Comparison of ENCODE assay signal across 8 cellular contexts in the genomic region with DNA sequence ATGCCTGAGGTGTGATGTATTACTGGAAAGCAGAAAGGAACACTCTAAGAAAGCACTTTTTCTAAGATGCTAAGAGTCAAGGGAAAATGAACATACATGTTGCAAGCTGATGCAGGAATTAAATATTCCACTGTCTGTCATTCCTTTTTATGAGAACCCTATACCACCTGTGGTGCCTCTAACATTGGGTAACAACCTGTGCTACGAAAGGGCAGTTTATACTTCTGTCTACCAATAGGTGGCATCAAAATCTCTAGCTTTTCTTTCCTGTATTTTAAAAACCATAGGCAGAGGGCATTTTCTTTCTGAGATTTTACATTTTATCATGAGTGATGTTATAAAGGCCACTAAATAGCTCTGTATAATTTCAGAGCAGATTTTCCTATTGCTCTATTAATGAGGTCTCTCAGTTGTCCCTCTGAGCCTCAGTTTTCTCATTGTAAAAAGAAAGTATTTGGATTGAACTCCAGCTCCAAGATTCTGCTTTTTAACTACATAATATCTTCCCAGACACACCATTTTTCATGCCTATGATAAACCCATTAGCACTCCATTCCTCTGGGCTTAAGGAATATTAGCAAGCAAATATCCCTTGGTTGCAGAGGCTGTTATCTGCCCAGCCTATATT. TPM values are rescaled to one million over a fixed set of nuclear protein-coding genes. Genes with fewer than 3 reads are reported as not detected.
DNase-seq lines count a peak whose midpoint lies in the region; ATAC-seq and TF ChIP-seq lines count a peak whose summit lies in the region.

No MANE protein-coding gene starts in this region.

- no peak overlapping the region for H3K27ac Mint-ChIP-seq in activated T-helper 17 cell treated with anti-CD3 and anti-CD28 coated beads, Interleukin-2, amount 50 U/mL, for 72 hours

- peaks cover 4% of the 10 kb centered on the region for H3K4me1 Mint-ChIP-seq in activated T-helper 17 cell treated with anti-CD3 and anti-CD28 coated beads, Interleukin-2, amount 50 U/mL, for 72 hours

- no peak for TF ChIP-seq POLR2A in uterus (IDR thresholded peaks at IDR 0.05)

- no peaks in the 10 kb centered on the region for H3K36me3 Mint-ChIP-seq in activated T-helper 17 cell treated with anti-CD3 and anti-CD28 coated beads, Interleukin-2, amount 50 U/mL, for 72 hours (ENCODE audit: low read depth)

- H3K36me3 ChIP-seq in uterus, result no peaks in the 10 kb centered on the region

- H3K9me3 ChIP-seq in uterus, result no peaks in the 10 kb centered on the region

- DNase-seq in COR-L47 (lab: John Stamatoyannopoulos, UW) (peak; percentile 40), HT1080 (ENCODE audit: low read depth) (peak; percentile 35), RKO (ENCODE audit: low spot score) (peak; percentile 55), hepatic stellate cell (ENCODE audit: low spot score) (peak; percentile 19), glomerular visceral epithelial cell (ENCODE audit: extremely low spot score) (no peak), uterus (no peak)

- no peak overlapping the region for H3K27ac ChIP-seq in uterus

- no peak overlapping the region for H3K4me3 Mint-ChIP-seq in activated T-helper 17 cell treated with anti-CD3 and anti-CD28 coated beads, Interleukin-2, amount 50 U/mL, for 72 hours

- peaks cover 8 to 20% of the 10 kb centered on the region in 2 donors for H3K27me3 ChIP-seq in uterus

- peaks cover 0 to 6% of the 10 kb centered on the region in 2 donors for H3K4me1 ChIP-seq in uterus

- intact Hi-C loops in uterus (cut with DNase I; ENCODE audit: low total_unique reads), result no loop called here

- no peaks in the 10 kb centered on the region for H3K9me3 Mint-ChIP-seq in activated T-helper 17 cell treated with anti-CD3 and anti-CD28 coated beads, Interleukin-2, amount 50 U/mL, for 72 hours

- no peak for ATAC-seq in activated T-helper 17 cell treated with anti-CD3 and anti-CD28 coated beads, Interleukin-2, amount 50 U/mL, for 72 hours (replicated peaks)
- ATAC-seq in HG03280 (IDR thresholded peaks at IDR 0.05; ENCODE audit: unreplicated experiment), result no peak

- H3K27me3 Mint-ChIP-seq in activated T-helper 17 cell treated with anti-CD3 and anti-CD28 coated beads, Interleukin-2, amount 50 U/mL, for 72 hours, result peaks cover 50% of the 10 kb centered on the region

- H3K4me3 ChIP-seq in uterus, result no peak overlapping the region

- TF ChIP-seq CTCF in uterus (IDR thresholded peaks at IDR 0.05), result peak in 1 of 4 experiments; percentile 6

RNA-seq across cellular contexts. Expression of a gene that starts 3.5 kb away (rescaled TPM):
- total RNA-seq in HT1080 (2014; rRNA removed; shearing (Covaris generic)), result not detected in 2 replicates
- 0.07 TPM in 1 of 2 replicates, not detected in the other for polyA plus RNA-seq in HT1080 (2015; cell fraction: cytosol; rRNA removed)
- polyA plus RNA-seq in HT1080 (2015; cell fraction: nucleus; rRNA removed), result 0.05 and 0.10 TPM in 2 replicates
- not detected for total RNA-seq in activated T-helper 17 cell treated with anti-CD3 and anti-CD28 coated beads, Interleukin-2, amount 50 U/mL, for 72 hours
- under 1 TPM in 1 of 4 donors, not detected in 3; 0.35 TPM for total RNA-seq in uterus

Comparison
In these comparisons a context has a peak if more than half of its experiments do, and no peak if none do; other contexts are left out.
1. DNase-seq: peak in COR-L47 (single experiment), HT1080 (single experiment), RKO (single experiment) and hepatic stellate cell (single experiment); none in glomerular visceral epithelial cell (single experiment) and uterus (0 of 2).